ENCODE assay signal across 15 cellular contexts in genomic region chr1:109769335-109770078, GRCh38. TPM values are rescaled to one million over a fixed set of nuclear protein-coding genes. Genes with fewer than 3 reads are reported as not detected.
A peak's percentile ranks its signal among the peaks of the same experiment; 100 is the strongest.
DNase-seq lines count a peak whose midpoint lies in the region; ATAC-seq and TF ChIP-seq lines count a peak whose summit lies in the region.
"Had no signal": no experiment of that assay in that cellular context is flagged by ENCODE, and none has a peak within 500 bp of the region (broad histone marks: within the 10 kb centered on the region; RNA-seq: fewer than 3 reads in every experiment).

No MANE protein-coding gene starts in this region.

- peaks cover 8% of the 10 kb centered on the region for H3K4me1 ChIP-seq in colonic mucosa
- H3K4me1 ChIP-seq: prostate gland, upper lobe of left lung had no signal

- intact Hi-C loops in colonic mucosa (cut with DNase I): loop anchor here (5.0 kb wide), 1 partner anchor 227 kb away; no protein-coding TSS in a partner anchor

- H3K4me3 ChIP-seq in MG63 (no peak overlapping the region), colonic mucosa (no peak overlapping the region)
- H3K4me3 ChIP-seq: prostate gland, upper lobe of left lung had no signal

- ATAC-seq in HG03135 (IDR thresholded peaks at IDR 0.05; ENCODE audit: unreplicated experiment): no peak

- no peak overlapping the region for H3K9ac ChIP-seq in colonic mucosa (ENCODE audit: low read depth in 2 of 2, low read length in 2 of 2)

- H3K36me3 ChIP-seq in MG63 (no peaks in the 10 kb centered on the region), colonic mucosa (no peaks in the 10 kb centered on the region)
- H3K36me3 ChIP-seq: prostate gland, upper lobe of left lung had no signal

- no peak for TF ChIP-seq CTCF in colonic mucosa (IDR thresholded peaks at IDR 0.05)

- H3K27me3 ChIP-seq in MG63 (no peaks in the 10 kb centered on the region), colonic mucosa (no peaks in the 10 kb centered on the region)
- H3K27me3 ChIP-seq: upper lobe of left lung had no signal

- no peak overlapping the region for H3K27ac ChIP-seq in colonic mucosa
- H3K27ac ChIP-seq: prostate gland, upper lobe of left lung had no signal

- DNase-seq in AG08396 (ENCODE audit: low spot score) (peak; percentile 81), MG63 (peak; percentile 86), colonic mucosa (peak; percentile 15), myocyte (ENCODE audit: low read depth) (peak; percentile 48), middle frontal gyrus (ENCODE audit: extremely low spot score, low spot score) (no peak), nucleus accumbens (lab: John Stamatoyannopoulos, UW) (no peak)
- DNase-seq in activated CD4-positive, alpha-beta T cell treated with anti-CD3 and anti-CD28 coated beads, Interleukin-2, amount 50 U/mL, for 1 hour: no peak
- DNase-seq: activated CD4-positive, alpha-beta T cell treated with anti-CD3 and anti-CD28 coated beads for 48 hours; CD4-positive, CD25-positive, alpha-beta regulatory T cell; RPMI8226 had no signal

- H3K9me3 ChIP-seq in MG63 (no peaks in the 10 kb centered on the region), colonic mucosa (no peaks in the 10 kb centered on the region)
- H3K9me3 ChIP-seq: prostate gland, upper lobe of left lung had no signal

RNA-seq across cellular contexts. Expression of gene EPS8L3, which starts 5.8 kb away (rescaled TPM):
- total RNA-seq in MG63 (2014; rRNA removed; shearing (Covaris generic); ENCODE audit: low replicate concordance): not detected in 2 replicates
- 100 to 1,000 TPM; 283 to 290 TPM for total RNA-seq in colonic mucosa
- not detected in 2 replicates for total RNA-seq in myocyte
- not detected for polyA plus RNA-seq in myocyte (2012)
- total RNA-seq: CD4-positive, CD25-positive, alpha-beta regulatory T cell; epithelial cell of proximal tubule had no signal
- polyA plus RNA-seq: CD4-positive, CD25-positive, alpha-beta regulatory T cell; IgD-negative memory B cell had no signal

RNA-seq across cellular contexts. Expression of gene GSTM3, which starts 28.7 kb away (rescaled TPM):
- total RNA-seq in MG63 (2014; rRNA removed; shearing (Covaris generic); ENCODE audit: low replicate concordance): 47.2 and 80.3 TPM in 2 replicates
- total RNA-seq in colonic mucosa (10 to 100 TPM in 1 of 2 donors, 1 to 10 TPM in 1; 4.9 to 24.6 TPM), myocyte (11.5 and 20.6 TPM in 2 replicates)
- 63.8 TPM for polyA plus RNA-seq in myocyte (2012)

RNA-seq across cellular contexts. Expression of gene GSTM5, which starts 57.5 kb away (rescaled TPM):
- total RNA-seq in MG63 (2014; rRNA removed; shearing (Covaris generic); ENCODE audit: low replicate concordance): not detected in 2 replicates
- total RNA-seq in colonic mucosa: 1 to 10 TPM; 2.0 to 3.0 TPM
- not detected in 2 replicates for total RNA-seq in myocyte
- 0.19 TPM for polyA plus RNA-seq in myocyte (2012)
- total RNA-seq: CD4-positive, CD25-positive, alpha-beta regulatory T cell; epithelial cell of proximal tubule had no signal
- polyA plus RNA-seq: CD4-positive, CD25-positive, alpha-beta regulatory T cell; IgD-negative memory B cell had no signal

Comparison
In these comparisons a context has a peak if more than half of its experiments do, and no peak if none do; other contexts are left out.
1. DNase-seq: peak in AG08396 (single experiment), MG63 (single experiment), colonic mucosa (single experiment) and myocyte (single experiment); none in activated CD4-positive, alpha-beta T cell treated with anti-CD3 and anti-CD28 coated beads, Interleukin-2, amount 50 U/mL, for 1 hour (single experiment), middle frontal gyrus (single experiment) and nucleus accumbens (0 of 56).
2. RNA of gene EPS8L3, which starts 5.8 kb away (total RNA-seq): 283 to 290 TPM in colonic mucosa; not detected in MG63 and not detected in myocyte; every median in the first group is over 100 times any median in the second.